In the genomic region with DNA sequence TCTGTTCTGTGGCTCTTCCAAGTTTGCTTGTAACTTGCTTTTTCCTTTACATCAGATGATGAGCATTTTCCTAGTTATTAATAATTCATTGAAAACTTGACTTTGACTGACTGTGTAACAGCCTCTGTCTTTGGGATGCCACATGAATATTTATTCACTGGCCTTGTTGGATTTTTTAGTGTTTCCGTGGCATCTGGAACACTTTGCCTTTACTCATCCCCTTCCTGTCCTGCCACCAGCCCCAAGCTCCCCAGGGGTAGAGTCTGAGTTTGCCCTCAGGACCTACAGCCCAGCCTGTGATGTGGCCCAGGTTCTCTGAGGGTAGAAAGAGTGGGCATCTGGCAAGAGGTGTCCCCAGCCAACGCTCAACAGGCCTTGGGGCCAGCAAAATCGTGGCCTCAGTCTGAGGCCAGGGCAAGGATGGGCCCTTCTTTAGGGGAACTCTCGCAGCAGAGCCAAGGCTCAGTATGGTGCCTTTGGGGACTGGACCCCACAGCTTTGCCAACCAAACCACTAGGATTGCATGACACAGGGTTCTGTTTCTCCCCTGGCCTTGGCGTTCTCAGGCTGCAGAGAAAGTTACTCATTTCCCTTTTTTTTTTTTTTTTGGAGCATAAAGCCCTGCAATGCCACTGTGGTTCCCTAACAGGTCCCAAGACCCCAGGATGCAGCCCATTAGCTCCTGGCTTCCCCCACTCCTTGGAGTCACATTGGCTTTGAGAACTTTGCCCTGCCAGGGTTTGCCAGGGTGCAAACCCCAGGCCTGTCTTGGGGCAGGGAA, we compare ENCODE assay signal across 10 cellular contexts.
DNase-seq lines count a peak whose midpoint lies in the region; ATAC-seq and TF ChIP-seq lines count a peak whose summit lies in the region.
"Had no signal": no experiment of that assay in that cellular context is flagged by ENCODE, and none has a peak within 500 bp of the region (broad histone marks: within the 10 kb centered on the region; RNA-seq: fewer than 3 reads in every experiment).

No MANE protein-coding gene starts in this region.

- H3K4me1 Mint-ChIP-seq in naive thymus-derived CD4-positive, alpha-beta T cell, result peaks cover 50 to 71% (median 62%) of the 10 kb centered on the region in 7 donors

- peaks cover 13% of the 10 kb centered on the region for H3K9me3 ChIP-seq in KOPT-K1 (ENCODE audit: insufficient read depth, low read length, poor library complexity, severe bottlenecking)
- no peaks in the 10 kb centered on the region for H3K9me3 ChIP-seq in naive thymus-derived CD4-positive, alpha-beta T cell (ENCODE audit: control insufficient read depth in 2 of 3, low read length in 3 of 3)

- no peaks in the 10 kb centered on the region for H3K27me3 ChIP-seq in naive thymus-derived CD4-positive, alpha-beta T cell (ENCODE audit: control insufficient read depth in 2 of 2, insufficient read depth in 2 of 2, low read length in 2 of 2)

- H3K27me3 Mint-ChIP-seq in naive thymus-derived CD4-positive, alpha-beta T cell, result no peaks in the 10 kb centered on the region

- H3K4me3 Mint-ChIP-seq in naive thymus-derived CD4-positive, alpha-beta T cell, result peak overlapping the region in 7 of 10 donors; percentile 37 to 100 (median 81)

- intact Hi-C loops in naive thymus-derived CD4-positive, alpha-beta T cell (cut with micrococcal nuclease), result no loop called here
- intact Hi-C loops in Right ventricle myocardium superior (cut with DNase I), result no loop called here

- peaks cover 0 to 5% (median 0%) of the 10 kb centered on the region in 11 donors for H3K9me3 Mint-ChIP-seq in naive thymus-derived CD4-positive, alpha-beta T cell

- H3K27ac Mint-ChIP-seq in naive thymus-derived CD4-positive, alpha-beta T cell, result peak overlapping the region; percentile 70 to 100 (median 99)

- no peak overlapping the region for H3K4me3 ChIP-seq in AG10803 (ENCODE audit: low read length)
- H3K4me3 ChIP-seq in naive thymus-derived CD4-positive, alpha-beta T cell (ENCODE audit: low read length), result no peak overlapping the region

- H3K27ac ChIP-seq in KOPT-K1 (ENCODE audit: low read depth, low read length, poor library complexity, severe bottlenecking), result peak overlapping the region; percentile 37
- H3K27ac ChIP-seq in naive thymus-derived CD4-positive, alpha-beta T cell (ENCODE audit: low read depth, low read length), result peak overlapping the region; percentile 90

- peaks cover 33 to 65% of the 10 kb centered on the region in 2 donors for H3K4me1 ChIP-seq in naive thymus-derived CD4-positive, alpha-beta T cell (ENCODE audit: control insufficient read depth in 2 of 2, insufficient read depth in 2 of 2, low read length in 2 of 2)

- DNase-seq in AG10803 (ENCODE audit: low read depth) (peak; percentile 83), astrocyte of the hippocampus (ENCODE audit: low read depth, low spot score) (peak; percentile 43), OCI-M1 (lab: John Stamatoyannopoulos, UW) (no peak), Right ventricle myocardium superior (no peak), pons (ENCODE audit: low spot score) (no peak)
- no peak for DNase-seq in naive thymus-derived CD4-positive, alpha-beta T cell
- DNase-seq: activated CD8-positive, alpha-beta memory T cell treated with anti-CD3 and anti-CD28 coated beads, Interleukin-2, amount 50 U/mL, for 4 hours; substantia nigra had no signal

- peaks cover 51% of the 10 kb centered on the region for H3K36me3 ChIP-seq in KOPT-K1 (ENCODE audit: insufficient read depth, low read length)
- H3K36me3 ChIP-seq in naive thymus-derived CD4-positive, alpha-beta T cell (ENCODE audit: control insufficient read depth in 2 of 3, insufficient read depth in 3 of 3, low read length in 3 of 3), result peaks cover 0 to 10% (median 0%) of the 10 kb centered on the region in 3 experiments

- no peak for ATAC-seq in naive thymus-derived CD4-positive, alpha-beta T cell
- ATAC-seq in GM21717 (IDR thresholded peaks at IDR 0.05; ENCODE audit: unreplicated experiment), result no peak
- ATAC-seq in Right ventricle myocardium superior (ENCODE audit: poor library complexity), result no peak

- TF ChIP-seq CTCF in AG10803 (conservative IDR thresholded peaks at IDR 0.05; ENCODE audit: low read length), result no peak

- POLR2A ChIA-PET in naive thymus-derived CD4-positive, alpha-beta T cell (lab: Charles Lee), result interaction anchor here (1.1 to 20.6 kb wide), 3 partner anchors 18 to 78 kb away, joined by 4 to 341 read pairs (median 4); no protein-coding TSS in a partner anchor

- CTCF ChIA-PET in naive thymus-derived CD4-positive, alpha-beta T cell (lab: Charles Lee), result interaction anchor here (0.6 to 7.7 kb wide), 2 partner anchors 34 to 43 kb away, joined by 7 to 101 read pairs; no protein-coding TSS in a partner anchor

- peaks cover 0 to 21% (median 0%) of the 10 kb centered on the region in 5 donors for H3K36me3 Mint-ChIP-seq in naive thymus-derived CD4-positive, alpha-beta T cell

Comparison
In these comparisons a context has a peak if more than half of its experiments do, and no peak if none do; other contexts are left out.
1. DNase-seq: peak in AG10803 (single experiment) and astrocyte of the hippocampus (single experiment); none in naive thymus-derived CD4-positive, alpha-beta T cell (0 of 9), OCI-M1 (single experiment), Right ventricle myocardium superior (single experiment) and pons (single experiment).